5 cellular contexts compared by ENCODE assay signal in the genomic region with DNA sequence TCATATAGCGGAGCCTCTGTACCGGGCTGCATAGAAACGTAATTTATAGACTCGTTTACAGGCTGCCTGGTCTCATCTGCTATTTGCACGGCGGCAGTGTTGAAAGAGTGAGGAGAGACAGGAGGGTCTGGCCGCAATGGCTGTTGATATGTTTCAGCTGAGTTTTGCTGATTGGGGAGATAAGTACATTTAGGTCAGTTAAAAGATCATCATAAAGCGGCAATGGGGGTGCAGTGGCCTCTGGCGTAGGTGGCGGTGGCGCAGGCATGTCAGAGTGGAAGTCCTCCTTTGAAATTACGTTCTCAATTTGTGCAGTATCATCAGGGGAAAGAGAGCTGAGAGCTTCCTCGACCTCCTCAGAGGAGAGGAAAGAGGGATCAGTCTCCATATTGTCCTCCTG. TPM values are rescaled to one million over a fixed set of nuclear protein-coding genes. Genes with fewer than 3 reads are reported as not detected.
"Had no signal": no experiment of that assay in that cellular context is flagged by ENCODE, and none has a peak within 500 bp of the region (broad histone marks: within the 10 kb centered on the region; RNA-seq: fewer than 3 reads in every experiment).

No MANE protein-coding gene starts in this region.

RNA-seq across cellular contexts. Expression of gene GLS2, which starts 11.9 kb away (rescaled TPM):
- total RNA-seq: LHCN-M2, SJSA1 had no signal

RNA-seq across cellular contexts. Expression of gene MIP, which starts 45.4 kb away (rescaled TPM):
- total RNA-seq: LHCN-M2, PC-3, Peyer's patch, Right ventricle myocardium superior had no signal
